26 cellular contexts compared by ENCODE assay signal in the genomic region with DNA sequence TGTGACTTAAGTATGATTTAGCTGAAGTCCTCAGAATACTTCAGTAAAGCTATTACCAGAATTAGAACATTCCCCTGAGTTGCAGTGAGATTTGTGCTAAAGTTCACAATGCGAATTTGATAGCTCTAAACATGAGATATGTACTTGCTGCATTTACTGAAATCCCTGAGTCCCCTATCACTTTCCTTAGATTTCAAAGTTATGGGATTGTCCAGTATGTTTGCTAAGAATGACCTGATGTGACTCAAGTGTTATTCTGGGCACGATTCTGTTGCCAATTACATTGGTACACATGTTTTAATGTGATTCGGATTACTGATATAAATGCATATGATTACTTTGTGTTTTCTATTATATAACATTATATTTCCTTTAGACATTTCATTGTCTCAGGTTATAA.
"Had no signal": no experiment of that assay in that cellular context is flagged by ENCODE, and none has a peak within 500 bp of the region (broad histone marks: within the 10 kb centered on the region; RNA-seq: fewer than 3 reads in every experiment).

No MANE protein-coding gene starts in this region.

- H3K27me3 Mint-ChIP-seq: stimulated activated naive CD8-positive, alpha-beta T cell treated with anti-CD3 and anti-CD28 coated beads, Interleukin-15, Interleukin-2, amounts not matched to agents 100 ng/mL and 50 ng/mL, for 24 hours had no signal

- H3K4me1 ChIP-seq: left lung, lower lobe of right lung, parathyroid adenoma, right atrium auricular region, right lobe of liver, spleen, suprapubic skin, tibial artery, uterus had no signal

- H3K4me1 Mint-ChIP-seq: immature natural killer cell; naive thymus-derived CD8-positive, alpha-beta T cell; neural crest cell; stimulated activated effector memory CD8-positive, alpha-beta T cell treated with anti-CD3 and anti-CD28 coated beads, Interleukin-12 subunit alpha, Interleukin-12 subunit beta, amount 100 ng/mL, for 72 hours had no signal

- H3K9me3 ChIP-seq: left lung, lower lobe of right lung, right atrium auricular region, right lobe of liver, spleen, suprapubic skin, thoracic aorta, tibial artery, uterus had no signal

- H3K36me3 ChIP-seq: left lung, lower lobe of right lung, right atrium auricular region, right lobe of liver, spleen, suprapubic skin, thoracic aorta, tibial artery, uterus had no signal

- ATAC-seq: left colon; left lung; lower lobe of right lung; naive thymus-derived CD8-positive, alpha-beta T cell; right lobe of liver; stimulated activated effector memory CD8-positive, alpha-beta T cell treated with anti-CD3 and anti-CD28 coated beads, Interleukin-12 subunit alpha, Interleukin-12 subunit beta, amount 100 ng/mL, for 72 hours had no signal

- H3K27ac ChIP-seq: left lung, lower lobe of right lung, parathyroid adenoma, right atrium auricular region, right lobe of liver, spleen, suprapubic skin, thoracic aorta, tibial artery, uterus had no signal

- H3K27me3 ChIP-seq: left lung, right atrium auricular region, suprapubic skin, tibial artery had no signal

- H3K79me2 ChIP-seq: parathyroid adenoma had no signal

- H3K36me3 Mint-ChIP-seq: immature natural killer cell; naive thymus-derived CD8-positive, alpha-beta T cell; stimulated activated effector memory CD8-positive, alpha-beta T cell treated with anti-CD3 and anti-CD28 coated beads, Interleukin-12 subunit alpha, Interleukin-12 subunit beta, amount 100 ng/mL, for 72 hours had no signal

- FAIRE-seq: islet of Langerhans, kidney, small intestine had no signal

- H3K4me3 ChIP-seq: left lung, lower lobe of right lung, right atrium auricular region, right lobe of liver, spleen, suprapubic skin, thoracic aorta, tibial artery, uterus had no signal

- H2AFZ ChIP-seq: parathyroid adenoma had no signal

- H3K4me3 Mint-ChIP-seq: immature natural killer cell; naive thymus-derived CD8-positive, alpha-beta T cell; nephron; neural crest cell; stimulated activated effector memory CD8-positive, alpha-beta T cell treated with anti-CD3 and anti-CD28 coated beads, Interleukin-12 subunit alpha, Interleukin-12 subunit beta, amount 100 ng/mL, for 72 hours; stimulated activated naive CD8-positive, alpha-beta T cell treated with anti-CD3 and anti-CD28 coated beads, Interleukin-15, Interleukin-2, amounts not matched to agents 100 ng/mL and 50 ng/mL, for 24 hours had no signal

- H3K27ac Mint-ChIP-seq: immature natural killer cell; stimulated activated effector memory CD8-positive, alpha-beta T cell treated with anti-CD3 and anti-CD28 coated beads, Interleukin-12 subunit alpha, Interleukin-12 subunit beta, amount 100 ng/mL, for 72 hours; stimulated activated naive CD8-positive, alpha-beta T cell treated with anti-CD3 and anti-CD28 coated beads, Interleukin-15, Interleukin-2, amounts not matched to agents 100 ng/mL and 50 ng/mL, for 24 hours had no signal

- DNase-seq: hippocampal formation; immature natural killer cell; kidney; left colon; left lung; lower lobe of right lung; mammary epithelial cell; mesenchymal stem cell; naive thymus-derived CD8-positive, alpha-beta T cell; nucleus accumbens; right lobe of liver; small intestine; spleen; stimulated activated CD4-positive, alpha-beta T cell treated with anti-CD3 and anti-CD28 coated beads, Interleukin-4, amount 100 ng/mL, for 24 hours; stimulated activated naive CD4-positive, alpha-beta T cell; tibial artery; uterus had no signal

- H3K9ac ChIP-seq: parathyroid adenoma had no signal

- H3K9me3 Mint-ChIP-seq: immature natural killer cell; stimulated activated effector memory CD8-positive, alpha-beta T cell treated with anti-CD3 and anti-CD28 coated beads, Interleukin-12 subunit alpha, Interleukin-12 subunit beta, amount 100 ng/mL, for 72 hours; stimulated activated naive CD8-positive, alpha-beta T cell treated with anti-CD3 and anti-CD28 coated beads, Interleukin-15, Interleukin-2, amounts not matched to agents 100 ng/mL and 50 ng/mL, for 24 hours had no signal
